In genomic region chr7:37683263-37684120, GRCh38 we compare ENCODE assay signal across 10 cellular contexts. TPM values are rescaled to one million over a fixed set of nuclear protein-coding genes. Genes with fewer than 3 reads are reported as not detected.
A peak's percentile ranks its signal among the peaks of the same experiment; 100 is the strongest.
DNase-seq lines count a peak whose midpoint lies in the region; ATAC-seq and TF ChIP-seq lines count a peak whose summit lies in the region.
"Had no signal": no experiment of that assay in that cellular context is flagged by ENCODE, and none has a peak within 500 bp of the region (broad histone marks: within the 10 kb centered on the region; RNA-seq: fewer than 3 reads in every experiment).

A gene with protein sequence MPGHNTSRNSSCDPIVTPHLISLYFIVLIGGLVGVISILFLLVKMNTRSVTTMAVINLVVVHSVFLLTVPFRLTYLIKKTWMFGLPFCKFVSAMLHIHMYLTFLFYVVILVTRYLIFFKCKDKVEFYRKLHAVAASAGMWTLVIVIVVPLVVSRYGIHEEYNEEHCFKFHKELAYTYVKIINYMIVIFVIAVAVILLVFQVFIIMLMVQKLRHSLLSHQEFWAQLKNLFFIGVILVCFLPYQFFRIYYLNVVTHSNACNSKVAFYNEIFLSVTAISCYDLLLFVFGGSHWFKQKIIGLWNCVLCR (plus strand): TSS chr7:37683766. CDS start chr7:37740394, 56,628 bp downstream.

- H3K36me3 ChIP-seq in duodenal mucosa (ENCODE audit: control insufficient read depth in 1 of 2, insufficient read depth in 2 of 2, low read length in 2 of 2) (no peaks in the 10 kb centered on the region), osteoblast (ENCODE audit: insufficient read depth, low read length) (no peaks in the 10 kb centered on the region)

- no peaks in the 10 kb centered on the region for H3K9me3 ChIP-seq in duodenal mucosa (ENCODE audit: control insufficient read depth in 1 of 2, low read length in 2 of 2)
- no peaks in the 10 kb centered on the region for H3K9me3 ChIP-seq in osteoblast (ENCODE audit: low read depth, low read length)

- no peak within 1 kb of the TSS for H3K4me2 ChIP-seq in osteoblast (ENCODE audit: insufficient read depth, low read length)

- no peaks in the 10 kb centered on the region for H3K79me2 ChIP-seq in osteoblast (ENCODE audit: insufficient read depth, low read length)

- no peak within 1 kb of the TSS for H2AFZ ChIP-seq in osteoblast (ENCODE audit: low read length)

- no peaks in the 10 kb centered on the region for H3K4me1 ChIP-seq in duodenal mucosa (ENCODE audit: control insufficient read depth in 1 of 2, insufficient read depth in 2 of 2, low read length in 2 of 2)
- H3K4me1 ChIP-seq in osteoblast (ENCODE audit: insufficient read depth, low read length), result no peaks in the 10 kb centered on the region

- no peak within 1 kb of the TSS for H3K9ac ChIP-seq in duodenal mucosa (ENCODE audit: low read depth in 1 of 2, low read length in 2 of 2)

- TF ChIP-seq CTCF in GM12864 (IDR thresholded peaks at IDR 0.05; ENCODE audit: low read depth, low read length, missing control alignments) (no peak), osteoblast (IDR thresholded peaks at IDR 0.05; ENCODE audit: extremely low read depth, low read depth, low read length) (no peak)

- DNase-seq in GM12864 (ENCODE audit: low read depth), result peak; percentile 74
- no peak for DNase-seq in DMS114 treated with DMSO at 0.1 percent for 48 hours (lab: John Stamatoyannopoulos, UW; ENCODE audit: unreplicated experiment)
- DNase-seq in NCI-H128 (lab: John Stamatoyannopoulos, UW; ENCODE audit: unreplicated experiment), result no peak
- no peak for DNase-seq in NCI-H1436 treated with DMSO at 0.1 percent for 48 hours (lab: John Stamatoyannopoulos, UW)
- no peak for DNase-seq in osteoblast (ENCODE audit: insufficient read length, low spot score, missing footprints)

- H3K27ac ChIP-seq in duodenal mucosa (ENCODE audit: low read depth, low read length), result no peak within 1 kb of the TSS
- no peak within 1 kb of the TSS for H3K27ac ChIP-seq in osteoblast (ENCODE audit: low read depth, low read length)

- H3K27me3 ChIP-seq in duodenal mucosa (ENCODE audit: control insufficient read depth in 1 of 2, insufficient read depth in 2 of 2, low read length in 2 of 2), result no peaks in the 10 kb centered on the region
- no peaks in the 10 kb centered on the region for H3K27me3 ChIP-seq in osteoblast (ENCODE audit: insufficient read depth, low read length)

- peak; percentile 94 for ATAC-seq in GM21423 (IDR thresholded peaks at IDR 0.05; ENCODE audit: unreplicated experiment)
- peak; percentile 89 for ATAC-seq in HG03571 (IDR thresholded peaks at IDR 0.05; ENCODE audit: unreplicated experiment)
- ATAC-seq: HCT116 had no signal

- no peak within 1 kb of the TSS for H3K4me3 ChIP-seq in GM12864 (ENCODE audit: low read depth, low read length)
- peak within 1 kb of the TSS; percentile 3 to 28 for H3K4me3 ChIP-seq in duodenal mucosa (ENCODE audit: low read depth in 1 of 2, low read length in 2 of 2)
- no peak within 1 kb of the TSS for H3K4me3 ChIP-seq in osteoblast (ENCODE audit: insufficient read depth, low read length)

- no peaks in the 10 kb centered on the region for H4K20me1 ChIP-seq in osteoblast (ENCODE audit: insufficient read depth, low read length)

RNA-seq across cellular contexts. Expression of the gene that starts here (rescaled TPM):
- not detected in 2 replicates for total RNA-seq in osteoblast
- total RNA-seq: pulmonary artery endothelial cell had no signal

Comparison
In these comparisons a context has a peak if more than half of its experiments do, and no peak if none do; other contexts are left out.
1. H3K4me3 ChIP-seq: peak in duodenal mucosa (2 of 2); none in GM12864 (single experiment) and osteoblast (single experiment).